ENCODE assay signal across 9 cellular contexts in the genomic region with DNA sequence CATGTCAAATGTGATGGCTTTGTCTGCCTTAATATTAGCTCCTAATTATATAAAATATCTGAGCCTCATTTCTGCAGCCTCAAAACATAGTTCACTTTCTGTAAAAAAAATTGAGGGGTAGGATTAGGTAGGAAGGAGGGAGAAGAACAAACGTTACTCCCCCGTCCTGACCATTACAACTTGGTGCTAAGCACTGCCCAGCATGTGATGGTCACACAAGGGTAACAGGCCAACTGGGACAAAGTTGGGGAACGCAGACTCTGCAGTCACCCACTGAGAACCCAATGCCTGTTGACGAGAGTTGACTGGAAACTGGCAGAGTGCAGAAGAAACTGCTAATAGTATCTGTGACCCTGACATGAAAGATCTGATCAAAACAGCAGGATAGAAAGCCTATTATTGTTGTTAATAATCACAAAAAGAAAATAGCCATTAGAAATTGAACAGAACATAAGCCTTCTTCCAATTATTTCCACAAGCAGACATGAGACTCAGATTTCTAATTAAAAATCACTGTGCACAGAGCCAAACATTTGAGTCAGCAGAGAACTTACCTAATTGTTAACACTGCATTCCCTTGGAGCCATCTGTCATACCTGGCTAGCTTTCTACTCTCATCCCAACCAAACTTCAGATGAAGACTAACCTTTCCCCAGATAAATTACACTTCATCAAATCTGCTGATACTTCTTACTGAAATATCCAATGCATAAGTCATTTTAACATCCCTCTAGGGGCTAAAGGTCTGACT. TPM values are rescaled to one million over a fixed set of nuclear protein-coding genes. Genes with fewer than 3 reads are reported as not detected.
A peak's percentile ranks its signal among the peaks of the same experiment; 100 is the strongest.
DNase-seq lines count a peak whose midpoint lies in the region; ATAC-seq, FAIRE-seq and TF ChIP-seq lines count a peak whose summit lies in the region.
"Had no signal": no experiment of that assay in that cellular context is flagged by ENCODE, and none has a peak within 500 bp of the region (broad histone marks: within the 10 kb centered on the region; RNA-seq: fewer than 3 reads in every experiment).

No MANE protein-coding gene starts in this region.

- peak; percentile 8 for ATAC-seq in GM21423 (IDR thresholded peaks at IDR 0.05; ENCODE audit: unreplicated experiment)
- no peak for ATAC-seq in HG03097 (IDR thresholded peaks at IDR 0.05; ENCODE audit: low FRiP score, unreplicated experiment)
- ATAC-seq: SK-N-SH treated with all-trans-retinoic acid at 6 μM for 48 hours had no signal

- no peaks in the 10 kb centered on the region for H3K9me3 ChIP-seq in kidney (ENCODE audit: control insufficient read depth in 1 of 2, low read length in 2 of 2)

- no peak for TF ChIP-seq CTCF in kidney (IDR thresholded peaks at IDR 0.05; ENCODE audit: borderline replicate concordance, extremely low read depth, insufficient read depth)

- H3K36me3 ChIP-seq in kidney (ENCODE audit: control insufficient read depth in 1 of 2, insufficient read depth in 2 of 2, low read length in 2 of 2): no peaks in the 10 kb centered on the region

- DNase-seq in RPMI8226 (peak; percentile 21), kidney (no peak), germinal center (ENCODE audit: low spot score) (no peak), SIG-M5 (lab: John Stamatoyannopoulos, UW) (no peak)
- DNase-seq in stimulated activated CD4-positive, alpha-beta T cell treated with anti-CD3 and anti-CD28 coated beads, Interleukin-1b, Interleukin-23, amount 100 ng/mL, for 48 hours: no peak

- peaks cover 35 to 44% of the 10 kb centered on the region in 2 donors for H3K4me1 ChIP-seq in kidney (ENCODE audit: control insufficient read depth in 1 of 2, insufficient read depth in 1 of 2, low read depth in 1 of 2, low read length in 2 of 2)

- no peak for FAIRE-seq in kidney (lab: Jason Lieb, UNC)

- intact Hi-C loops in kidney (cut with DNase I): no loop called here

- H3K4me3 ChIP-seq in kidney (ENCODE audit: low read length in 2 of 2): peak overlapping the region; percentile 44 to 53

- H3K27ac ChIP-seq in kidney (ENCODE audit: low read depth in 2 of 2, low read length in 2 of 2) (peak overlapping the region; percentile 83 to 91), temporal lobe (ENCODE audit: low read depth, low read length) (peak overlapping the region; percentile 96)

- peak overlapping the region; percentile 17 to 20 for H3K9ac ChIP-seq in kidney (ENCODE audit: low read length in 2 of 2)

RNA-seq across cellular contexts. Expression of gene SORT1, which starts 5.5 kb away (rescaled TPM):
- total RNA-seq in kidney (169 TPM), temporal lobe (46.7 TPM)
- 33.5 TPM for polyA plus RNA-seq in kidney (ENCODE audit: insufficient read depth, low read depth, low replicate concordance)

RNA-seq across cellular contexts. Expression of gene PSMA5, which starts 34.0 kb away (rescaled TPM):
- total RNA-seq in kidney (71.4 TPM), temporal lobe (21.1 TPM)
- 91.1 TPM for polyA plus RNA-seq in kidney (ENCODE audit: insufficient read depth, low read depth, low replicate concordance)
